8 cellular contexts compared by ENCODE assay signal in the genomic region with DNA sequence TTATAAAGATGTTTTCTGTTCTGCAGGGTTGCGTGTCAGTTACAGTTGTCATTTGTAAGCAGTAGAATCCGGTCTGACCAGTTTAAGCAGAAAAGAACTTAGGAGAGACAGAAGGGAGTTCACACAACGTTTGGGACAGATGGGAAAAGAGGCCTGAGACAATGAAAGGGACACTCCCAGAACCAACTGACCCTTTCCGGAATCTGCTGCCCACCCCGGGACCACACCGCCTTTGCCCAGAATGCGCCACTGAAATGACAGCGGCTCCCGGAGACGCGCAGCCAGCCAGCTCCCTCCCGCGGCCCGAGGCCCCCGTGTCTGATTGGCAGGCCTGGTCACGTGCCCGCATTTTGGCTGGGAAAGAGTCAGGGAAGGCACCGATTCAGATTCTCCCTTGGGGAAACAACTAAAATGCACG.
DNase-seq lines count a peak whose midpoint lies in the region; ATAC-seq and TF ChIP-seq lines count a peak whose summit lies in the region.

No MANE protein-coding gene starts in this region.

- CTCF ChIA-PET in CD4-positive, alpha-beta memory T cell (lab: Charles Lee; ENCODE audit: partially characterized antibody): no interaction called here

- no peak for ATAC-seq in HG03159 (IDR thresholded peaks at IDR 0.05; ENCODE audit: unreplicated experiment)

- no peak overlapping the region for H3K27ac ChIP-seq in CD4-positive, alpha-beta memory T cell (ENCODE audit: low read depth, low read length)
- no peak overlapping the region for H3K27ac ChIP-seq in GM23248

- H3K4me2 ChIP-seq in GM23248 (ENCODE audit: unreplicated experiment): peak overlapping the region; percentile 81

- H3F3A ChIP-seq in GM23248 (ENCODE audit: insufficient read depth): no peaks in the 10 kb centered on the region

- peak overlapping the region; percentile 11 to 52 for H3K4me3 ChIP-seq in CD4-positive, alpha-beta memory T cell (ENCODE audit: low read length in 2 of 2)
- peak overlapping the region; percentile 71 for H3K4me3 ChIP-seq in GM23248
- H3K4me3 ChIP-seq in choroid plexus epithelial cell (ENCODE audit: low read depth, low read length): peak overlapping the region; percentile 55

- 2 to 3% methylated on average over 19 of the region's 19 CpGs for WGBS in GM23248 (ENCODE audit: low coverage in 1 of 2, low lambda C conversion rate in 2 of 2, missing lambda C conversion rate in 2 of 2), 2 experiments

- no peak for TF ChIP-seq CTCF in choroid plexus epithelial cell (conservative IDR thresholded peaks at IDR 0.05; ENCODE audit: low read depth, low read length)

- H3K36me3 Mint-ChIP-seq in CD4-positive, alpha-beta memory T cell: peaks cover 0 to 3% of the 10 kb centered on the region in 2 donors

- in situ Hi-C loops in GM23248 (cut with MboI): no loop called here

- peak overlapping the region in 4 of 7 donors; percentile 18 to 53 (median 39) for H3K27ac Mint-ChIP-seq in CD4-positive, alpha-beta memory T cell

- peak overlapping the region; percentile 72 to 89 (median 83) for H3K4me3 Mint-ChIP-seq in CD4-positive, alpha-beta memory T cell

- H3K36me3 ChIP-seq in CD4-positive, alpha-beta memory T cell (ENCODE audit: insufficient read depth, low read length): no peaks in the 10 kb centered on the region
- no peaks in the 10 kb centered on the region for H3K36me3 ChIP-seq in GM23248 (ENCODE audit: low read depth)

- intact Hi-C loops in CD4-positive, alpha-beta memory T cell (cut with micrococcal nuclease): no loop called here

- H4K20me1 ChIP-seq in GM23248 (ENCODE audit: insufficient read depth): no peaks in the 10 kb centered on the region

- H3K4me1 Mint-ChIP-seq in CD4-positive, alpha-beta memory T cell: peaks cover 2 to 13% (median 8%) of the 10 kb centered on the region in 4 donors

- peak overlapping the region; percentile 90 for H2AFZ ChIP-seq in GM23248

- H3K79me2 ChIP-seq in GM23248 (ENCODE audit: insufficient read depth): no peaks in the 10 kb centered on the region

- H3K9me3 Mint-ChIP-seq in CD4-positive, alpha-beta memory T cell: peaks cover 0 to 10% (median 4%) of the 10 kb centered on the region in 8 donors

- H3K9me3 ChIP-seq in CD4-positive, alpha-beta memory T cell (ENCODE audit: control insufficient read depth in 1 of 2, low read length in 2 of 2): no peaks in the 10 kb centered on the region
- H3K9me3 ChIP-seq in GM23248 (ENCODE audit: low read depth): no peaks in the 10 kb centered on the region

- H3K4me1 ChIP-seq in CD4-positive, alpha-beta memory T cell (ENCODE audit: insufficient read depth, low read length): no peaks in the 10 kb centered on the region
- 0 out of 2 replicates have a peak, but pooled peaks cover 4% of the 10 kb centered on the region for H3K4me1 ChIP-seq in GM23248 (ENCODE audit: insufficient read depth)

- H3K27me3 ChIP-seq in CD4-positive, alpha-beta memory T cell (ENCODE audit: insufficient read depth, low read length): no peaks in the 10 kb centered on the region
- H3K27me3 ChIP-seq in GM23248 (replicated peaks; ENCODE audit: insufficient read depth): peaks cover 3% of the 10 kb centered on the region

- H3K27me3 Mint-ChIP-seq in CD4-positive, alpha-beta memory T cell: peaks cover 9 to 13% of the 10 kb centered on the region in 2 donors

- POLR2A ChIA-PET in CD4-positive, alpha-beta memory T cell (lab: Charles Lee; ENCODE audit: partially characterized antibody): interaction anchor here (0.8 kb wide), 1 partner anchor 27 kb away, joined by 3 read pairs; no protein-coding TSS in a partner anchor

- peak overlapping the region; percentile 75 for H3K9ac ChIP-seq in GM23248

- H3K9me2 ChIP-seq in GM23248 (ENCODE audit: insufficient read depth): no peaks in the 10 kb centered on the region

- DNase-seq in CD4-positive, alpha-beta memory T cell: peak in 4 of 5 donors; percentile 28 to 47 (median 40)
- DNase-seq in GM23248 (peak; percentile 78), NCI-H2029 (lab: John Stamatoyannopoulos, UW) (peak; percentile 64), choroid plexus epithelial cell (ENCODE audit: low read depth) (peak; percentile 29), kidney glomerular epithelial cell (lab: John Stamatoyannopoulos, UW) (peak; percentile 16)
- DNase-seq in activated CD4-positive, alpha-beta T cell treated with anti-CD3 and anti-CD28 coated beads for 24 hours (ENCODE audit: low read depth in 2 of 2): peak; percentile 39 to 61
- peak; percentile 30 to 40 for DNase-seq in stimulated activated CD4-positive, alpha-beta T cell treated with anti-CD3 and anti-CD28 coated beads, Interleukin-15, amount 100 ng/mL, for 48 hours (ENCODE audit: low read depth in 2 of 2)

Comparison
In these comparisons a context has a peak if more than half of its experiments do, and no peak if none do; other contexts are left out.
1. DNase-seq: peak in every context shown above with its lines; median percentile 78 in GM23248; 64 in NCI-H2029; 50 in activated CD4-positive, alpha-beta T cell treated with anti-CD3 and anti-CD28 coated beads for 24 hours; 40 in CD4-positive, alpha-beta memory T cell; 35 in stimulated activated CD4-positive, alpha-beta T cell treated with anti-CD3 and anti-CD28 coated beads, Interleukin-15, amount 100 ng/mL, for 48 hours; 29 in choroid plexus epithelial cell; 16 in kidney glomerular epithelial cell.